27 cellular contexts compared by ENCODE assay signal in the genomic region with DNA sequence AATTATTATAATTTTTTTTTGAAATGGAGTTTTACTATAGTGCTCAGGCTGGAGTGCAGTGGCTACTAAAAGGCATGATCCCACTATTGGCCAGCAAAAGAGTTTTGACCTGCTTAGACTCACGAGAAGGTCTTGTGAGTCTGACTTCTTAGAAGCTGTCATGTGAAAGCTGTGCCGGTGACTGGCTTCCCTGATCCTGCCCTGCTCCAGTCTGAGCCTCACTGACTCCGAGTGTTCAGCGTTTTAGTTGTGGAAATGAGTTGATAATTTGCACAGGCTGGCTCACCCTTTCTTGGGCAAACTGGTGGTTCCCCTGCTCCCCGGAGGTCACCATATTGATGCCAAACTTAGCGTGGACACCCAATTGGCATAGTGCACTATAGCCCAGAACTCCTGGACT. TPM values are rescaled to one million over a fixed set of nuclear protein-coding genes. Genes with fewer than 3 reads are reported as not detected.
"Had no signal": no experiment of that assay in that cellular context is flagged by ENCODE, and none has a peak within 500 bp of the region (broad histone marks: within the 10 kb centered on the region; RNA-seq: fewer than 3 reads in every experiment).

No MANE protein-coding gene starts in this region.

- FAIRE-seq: TTC549 had no signal

- H3K36me3 ChIP-seq: adrenal gland, heart left ventricle, left lung, lower lobe of right lung, right lobe of liver, tibial nerve had no signal

- H3K4me3 ChIP-seq: adrenal gland, coronary artery, dorsolateral prefrontal cortex, heart left ventricle, left lung, lower lobe of right lung, mucosa of descending colon, right lobe of liver, tibial nerve had no signal

- ATAC-seq: effector memory CD8-positive, alpha-beta T cell; heart left ventricle; left lung; lower lobe of right lung; mucosa of descending colon; natural killer cell treated with Interleukin-12 subunit alpha and Interleukin-12 subunit beta and Interleukin-15 and Interleukin-18, amount 100 ng/mL, for 72 hours; right lobe of liver had no signal

- H3K9me3 ChIP-seq: adrenal gland, heart left ventricle, left lung, lower lobe of right lung, mucosa of descending colon, right lobe of liver, tibial nerve had no signal

- DNase-seq: activated CD4-positive, alpha-beta memory T cell treated with anti-CD3 and anti-CD28 coated beads for 36 hours; activated CD4-positive, alpha-beta T cell treated with anti-CD3 and anti-CD28 coated beads, Interleukin-2, amount 10 ng/mL, durations not matched to agents 24 days and 14 days; activated CD4-positive, CD25-positive, alpha-beta regulatory T cell treated with anti-CD3 and anti-CD28 coated beads, Interleukin-2, amount 50 U/mL, for 72 hours; activated CD8-positive, alpha-beta memory T cell treated with anti-CD3 and anti-CD28 coated beads, Interleukin-2, amount 50 U/mL, for 4 hours; activated effector memory CD4-positive, alpha-beta T cell treated with anti-CD3 and anti-CD28 coated beads, Interleukin-2, amount 50 U/mL, for 16 hours; activated naive CD4-positive, alpha-beta T cell treated with anti-CD3 and anti-CD28 coated beads for 36 hours; activated naive CD8-positive, alpha-beta T cell treated with anti-CD3 and anti-CD28 coated beads for 36 hours; activated T-cell treated with anti-CD3 and anti-CD28 coated beads, Interleukin-2, amount 50 U/mL, for 1 hour; adrenal gland; aorta; dorsolateral prefrontal cortex; effector memory CD8-positive, alpha-beta T cell; foreskin fibroblast; heart left ventricle; hypothalamus; lower lobe of right lung; mesendoderm; mucosa of descending colon; posterior cingulate gyrus; right lobe of liver; stimulated activated CD4-positive, alpha-beta T cell treated with anti-CD3 and anti-CD28 coated beads, Interleukin-2, amount 100 ng/mL, for 48 hours; stimulated activated naive CD4-positive, alpha-beta T cell treated with Interleukin-2 at 50 U/mL for 16 hours had no signal

- H3K27me3 ChIP-seq: adrenal gland, heart left ventricle, left lung, right lobe of liver, tibial nerve had no signal

- H3K4me1 ChIP-seq: right lobe of liver had no signal

- H3K27ac ChIP-seq: adrenal gland, coronary artery, dorsolateral prefrontal cortex, heart left ventricle, left lung, lower lobe of right lung, right lobe of liver, tibial nerve had no signal

RNA-seq across cellular contexts. Expression of a gene that starts 16.4 kb away (rescaled TPM):
- total RNA-seq: activated naive CD4-positive, alpha-beta T cell treated with anti-CD3 and anti-CD28 coated beads for 36 hours had no signal
